Comparison of ENCODE assay signal across 8 cellular contexts in genomic region chr7:43417455-43417854, GRCh38.
"Had no signal": no experiment of that assay in that cellular context is flagged by ENCODE, and none has a peak within 500 bp of the region (broad histone marks: within the 10 kb centered on the region; RNA-seq: fewer than 3 reads in every experiment).

No MANE protein-coding gene starts in this region.

- H3K4me3 ChIP-seq: GM12878 had no signal

- ATAC-seq: GM12878 had no signal

- FAIRE-seq: G401.6, GM12878, GM12891, GM12892, GM18507, GM19239 had no signal

- DNase-seq: GDM1, GF-D8 had no signal
